Comparison of ENCODE assay signal across 8 cellular contexts in the genomic region with DNA sequence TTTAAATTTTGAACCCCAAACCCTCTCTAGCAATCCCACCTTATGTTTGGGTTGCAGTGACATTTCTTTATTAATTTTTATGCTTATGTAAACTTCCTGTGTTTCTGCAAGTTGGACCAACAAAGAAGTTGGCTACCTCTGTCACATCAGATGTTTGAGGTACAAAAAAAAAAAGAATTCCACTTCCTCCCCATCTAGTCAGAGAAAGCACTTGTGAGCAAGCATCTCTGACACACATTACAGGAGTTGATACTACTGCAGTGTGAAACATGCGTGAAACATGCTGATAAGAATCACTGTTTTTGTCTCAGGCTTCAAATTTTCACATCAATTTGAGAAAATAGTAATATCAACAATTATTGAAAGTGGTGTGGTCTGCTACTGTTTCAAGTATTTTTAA. TPM values are rescaled to one million over a fixed set of nuclear protein-coding genes. Genes with fewer than 3 reads are reported as not detected.
DNase-seq lines count a peak whose midpoint lies in the region; ATAC-seq, FAIRE-seq and TF ChIP-seq lines count a peak whose summit lies in the region.

No MANE protein-coding gene starts in this region.

- H3K27ac ChIP-seq in endodermal cell (ENCODE audit: low read depth, low read length) = no peak overlapping the region
- H3K27ac ChIP-seq in psoas muscle = peak overlapping the region; percentile 99

- WGBS in endodermal cell (ENCODE audit: insufficient coverage in 1 of 2, insufficient read length in 1 of 2), 2 experiments = 88 to 100% methylated on average over 1 of the region's 1 CpG
- 71 to 81% (median 76%) methylated on average over 1 of the region's 1 CpG for WGBS in psoas muscle, 3 donors

- no peak for TF ChIP-seq POLR2A in GM12891 (IDR thresholded peaks at IDR 0.05; ENCODE audit: low read depth, low read length)

- peaks cover 5% of the 10 kb centered on the region for H3K27me3 Mint-ChIP-seq in endodermal cell (ENCODE audit: insufficient read depth)

- peak overlapping the region; percentile 74 for H3K4me3 Mint-ChIP-seq in endodermal cell

- H3K27me3 ChIP-seq in NT2/D1 (ENCODE audit: insufficient read depth, insufficient read length) (no peaks in the 10 kb centered on the region), endodermal cell (ENCODE audit: control insufficient read depth, insufficient read depth, low read length, poor library complexity, severe bottlenecking) (no peaks in the 10 kb centered on the region), psoas muscle (ENCODE audit: insufficient read depth in 3 of 3, low read length in 2 of 3) (no peaks in the 10 kb centered on the region)

- intact Hi-C loops in psoas muscle (cut with DNase I) (loop anchor here in 1 of 2 donors (5.0 kb wide), 2 partner anchors 46 to 81 kb away; no protein-coding TSS in a partner anchor), left ventricle myocardium superior (cut with micrococcal nuclease) (no loop called here)

- H3K36me3 ChIP-seq in NT2/D1 (ENCODE audit: insufficient read depth, insufficient read length, low read length) (peaks cover 21% of the 10 kb centered on the region), endodermal cell (ENCODE audit: control insufficient read depth, insufficient read depth, low read length) (peaks cover 27% of the 10 kb centered on the region), psoas muscle (ENCODE audit: insufficient read depth in 1 of 2, low read depth in 1 of 2) (peaks cover 0 to 11% of the 10 kb centered on the region in 2 donors)

- peaks cover 16% of the 10 kb centered on the region for H3K4me1 Mint-ChIP-seq in endodermal cell

- H3K9me3 Mint-ChIP-seq in endodermal cell = no peaks in the 10 kb centered on the region

- H3K4me3 ChIP-seq in NT2/D1 (ENCODE audit: insufficient read length, low read depth) (peak overlapping the region; percentile 76), endodermal cell (ENCODE audit: low read length) (peak overlapping the region; percentile 89), psoas muscle (peak overlapping the region; percentile 85)

- ATAC-seq in psoas muscle = no peak
- ATAC-seq in HG03139 (IDR thresholded peaks at IDR 0.05; ENCODE audit: unreplicated experiment) = no peak
- no peak for ATAC-seq in HG02973 (IDR thresholded peaks at IDR 0.05; ENCODE audit: unreplicated experiment)
- ATAC-seq in left ventricle myocardium superior = no peak

- no peak for TF ChIP-seq CTCF in endodermal cell (conservative IDR thresholded peaks at IDR 0.05)
- no peak for TF ChIP-seq CTCF in psoas muscle (IDR thresholded peaks at IDR 0.05)

- no peak overlapping the region for H3K27ac Mint-ChIP-seq in endodermal cell

- H3K9ac ChIP-seq in NT2/D1 (ENCODE audit: insufficient read length, low read depth) = peak overlapping the region; percentile 89
- H3K9ac ChIP-seq in endodermal cell (ENCODE audit: extremely low read depth, low read length, poor library complexity, severe bottlenecking) = peak overlapping the region; percentile 74

- H3K4me1 ChIP-seq in NT2/D1 (ENCODE audit: insufficient read depth, insufficient read length) (no peaks in the 10 kb centered on the region), endodermal cell (ENCODE audit: control insufficient read depth, insufficient read depth, low read length) (peaks cover 8% of the 10 kb centered on the region), psoas muscle (peaks cover 18% of the 10 kb centered on the region)

- DNase-seq in GM12891 (ENCODE audit: insufficient read length, low spot score) (no peak), NT2/D1 (ENCODE audit: low read depth, low spot score) (no peak), endodermal cell (no peak), psoas muscle (no peak), UCSD-AML1 (lab: John Stamatoyannopoulos, UW; ENCODE audit: unreplicated experiment) (no peak), left ventricle myocardium superior (no peak)

- peak; percentile 41 for FAIRE-seq in GM12891 (lab: Jason Lieb, UNC)

- peaks cover 23% of the 10 kb centered on the region for H3K36me3 Mint-ChIP-seq in endodermal cell (ENCODE audit: low read depth)

- H3K9me3 ChIP-seq in NT2/D1 (ENCODE audit: insufficient read depth, low read length) = no peaks in the 10 kb centered on the region
- H3K9me3 ChIP-seq in endodermal cell (ENCODE audit: control insufficient read depth, low read length) = no peaks in the 10 kb centered on the region
- no peaks in the 10 kb centered on the region for H3K9me3 ChIP-seq in psoas muscle

TF ChIP-seq in GM12891, 5 proteins besides CTCF, POLR2A, EP300 and RAD21:
- no peak for TF ChIP-seq PAX5 (IDR thresholded peaks at IDR 0.05; ENCODE audit: insufficient read depth, low read length, severe bottlenecking)
- peak; percentile 80 for TF ChIP-seq SPI1 (IDR thresholded peaks at IDR 0.05; ENCODE audit: low read depth, low read length)

RNA-seq across cellular contexts. Expression of gene SCAANT1, which starts 1.3 kb away (rescaled TPM):
- not detected for polyA plus RNA-seq in GM12891 (2012; ENCODE audit: low read depth, missing spikeins)
- not detected for total RNA-seq in endodermal cell
- polyA plus RNA-seq in endodermal cell (2013, experiment 1 of 2) = not detected
- polyA plus RNA-seq in endodermal cell (2013, experiment 2 of 2) = not detected
- not detected for total RNA-seq in psoas muscle
- not detected for polyA plus RNA-seq in psoas muscle
- not detected for total RNA-seq in left ventricle myocardium superior

RNA-seq across cellular contexts. Expression of gene ATXN7, which starts 47.2 kb away (rescaled TPM):
- 4.7 TPM for polyA plus RNA-seq in GM12891 (2012; ENCODE audit: low read depth, missing spikeins)
- total RNA-seq in endodermal cell (10 to 100 TPM; 28.1 to 28.8 TPM), psoas muscle (10 to 100 TPM; 16.2 to 27.2 (median 21.6) TPM), left ventricle myocardium superior (12.6 TPM)
- polyA plus RNA-seq in endodermal cell (2013, experiment 1 of 2) = 13.7 TPM
- polyA plus RNA-seq in endodermal cell (2013, experiment 2 of 2) = 12.5 TPM
- polyA plus RNA-seq in psoas muscle = 1 to 10 TPM; 2.4 to 6.9 (median 3.9) TPM

RNA-seq across cellular contexts. Expression of gene THOC7, which starts 47.3 kb away (rescaled TPM):
- 95.4 TPM for polyA plus RNA-seq in GM12891 (2012; ENCODE audit: low read depth, missing spikeins)
- total RNA-seq in endodermal cell = 100 to 1,000 TPM in 1 of 2 donors, 10 to 100 TPM in 1; 91.8 to 103 TPM
- polyA plus RNA-seq in endodermal cell (2013, experiment 1 of 2) = 74.3 TPM
- polyA plus RNA-seq in endodermal cell (2013, experiment 2 of 2) = 82.7 TPM
- total RNA-seq in psoas muscle = 10 to 100 TPM; 61.0 to 90.8 (median 75.1) TPM
- 100 to 1,000 TPM in 1 of 3 donors, 10 to 100 TPM in 2; 63.0 to 102 (median 90.1) TPM for polyA plus RNA-seq in psoas muscle
- total RNA-seq in left ventricle myocardium superior = 82.5 TPM
